8 cellular contexts compared by ENCODE assay signal in genomic region chr20:47725248-47725973, GRCh38. TPM values are rescaled to one million over a fixed set of nuclear protein-coding genes. Genes with fewer than 3 reads are reported as not detected.
DNase-seq lines count a peak whose midpoint lies in the region; ATAC-seq, FAIRE-seq and TF ChIP-seq lines count a peak whose summit lies in the region.

No MANE protein-coding gene starts in this region.

- H3F3A ChIP-seq in smooth muscle cell (ENCODE audit: low read depth) = peaks cover 2% of the 10 kb centered on the region

- FAIRE-seq in GM18507 (lab: Jason Lieb, UNC) = peak; percentile 89

- H3K4me1 ChIP-seq in hepatocyte (ENCODE audit: insufficient read depth) (no peaks in the 10 kb centered on the region), smooth muscle cell (ENCODE audit: low read depth) (peaks cover 4% of the 10 kb centered on the region)

- H3K4me2 ChIP-seq in hepatocyte = no peak overlapping the region
- H3K4me2 ChIP-seq in smooth muscle cell = peak overlapping the region; percentile 3

- H3K36me3 ChIP-seq in hepatocyte (replicated peaks; ENCODE audit: insufficient read depth, low read depth) (no peaks in the 10 kb centered on the region), smooth muscle cell (ENCODE audit: low read depth) (no peaks in the 10 kb centered on the region)

- H3K9ac ChIP-seq in smooth muscle cell (ENCODE audit: low read depth) = no peak overlapping the region

- H4K20me1 ChIP-seq in hepatocyte (ENCODE audit: insufficient read depth, poor library complexity, severe bottlenecking) (no peaks in the 10 kb centered on the region), smooth muscle cell (ENCODE audit: low read depth) (peaks cover 16% of the 10 kb centered on the region)

- DNase-seq in 8988T (peak; percentile 69), GM18507 (ENCODE audit: extremely low spot score, insufficient read length, low read depth) (peak; percentile 64), NCI-H187 treated with DMSO at 0.1 percent for 48 hours (lab: John Stamatoyannopoulos, UW) (peak; percentile 56), T-helper 9 cell (peak; percentile 65), astrocyte of the hippocampus (ENCODE audit: low read depth, low spot score) (peak; percentile 92), hepatocyte (ENCODE audit: low spot score) (peak; percentile 92), smooth muscle cell (lab: John Stamatoyannopoulos, UW; ENCODE audit: unreplicated experiment) (peak; percentile 9)

- H3K27me3 ChIP-seq in hepatocyte = no peaks in the 10 kb centered on the region
- no peaks in the 10 kb centered on the region for H3K27me3 ChIP-seq in smooth muscle cell (ENCODE audit: low read depth)

- no peak for ATAC-seq in HG03108 (IDR thresholded peaks at IDR 0.05; ENCODE audit: unreplicated experiment)

- H3K9me3 ChIP-seq in hepatocyte (ENCODE audit: low read depth) = no peaks in the 10 kb centered on the region
- no peaks in the 10 kb centered on the region for H3K9me3 ChIP-seq in smooth muscle cell (replicated peaks; ENCODE audit: low read depth)

- H3K4me3 ChIP-seq in hepatocyte = no peak overlapping the region
- no peak overlapping the region for H3K4me3 ChIP-seq in smooth muscle cell

- no peak overlapping the region for H2AFZ ChIP-seq in hepatocyte
- H2AFZ ChIP-seq in smooth muscle cell (ENCODE audit: low read depth) = no peak overlapping the region

- peak; percentile 93 for TF ChIP-seq CTCF in hepatocyte (IDR thresholded peaks at IDR 0.05; ENCODE audit: poor library complexity)
- TF ChIP-seq CTCF in smooth muscle cell (IDR thresholded peaks at IDR 0.05; ENCODE audit: borderline replicate concordance, insufficient read depth, poor library complexity, severe bottlenecking) = peak; percentile 91

- H3K9me2 ChIP-seq in hepatocyte (replicated peaks; ENCODE audit: insufficient read depth) = no peaks in the 10 kb centered on the region

- H3K27ac ChIP-seq in hepatocyte (no peak overlapping the region), smooth muscle cell (ENCODE audit: low read depth) (no peak overlapping the region)

- WGBS in hepatocyte (ENCODE audit: low lambda C conversion rate, missing lambda C conversion rate) = 63% methylated on average over 18 of the region's 18 CpGs
- WGBS in smooth muscle cell (ENCODE audit: low lambda C conversion rate) = 60% methylated on average over 18 of the region's 18 CpGs

- H3K79me2 ChIP-seq in hepatocyte (no peaks in the 10 kb centered on the region), smooth muscle cell (ENCODE audit: low read depth) (no peaks in the 10 kb centered on the region)

RNA-seq across cellular contexts. Expression of gene SULF2, which starts 59.9 kb away (rescaled TPM):
- total RNA-seq in hepatocyte (49.0 and 53.7 TPM in 2 replicates), smooth muscle cell (102 and 109 TPM in 2 replicates)
- polyA plus RNA-seq in hepatocyte (51.6 and 66.6 TPM in 2 replicates), smooth muscle cell (131 and 144 TPM in 2 replicates)

Comparison
In these comparisons a context has a peak if more than half of its experiments do, and no peak if none do; other contexts are left out.
1. DNase-seq: peak in every context shown above with its lines; median percentile 92 in astrocyte of the hippocampus; 92 in hepatocyte; 69 in 8988T; 65 in T-helper 9 cell; 64 in GM18507; 56 in NCI-H187 treated with DMSO at 0.1 percent for 48 hours; 9 in smooth muscle cell.